Comparison of ENCODE assay signal across 17 cellular contexts in genomic region chr15:94135748-94136147, GRCh38.
DNase-seq lines count a peak whose midpoint lies in the region; ATAC-seq and TF ChIP-seq lines count a peak whose summit lies in the region.
"Had no signal": no experiment of that assay in that cellular context is flagged by ENCODE, and none has a peak within 500 bp of the region (broad histone marks: within the 10 kb centered on the region; RNA-seq: fewer than 3 reads in every experiment).

No MANE protein-coding gene starts in this region.

- no peak overlapping the region for H3K4me3 ChIP-seq in MM.1S (ENCODE audit: low read length)
- no peak overlapping the region for H3K4me3 ChIP-seq in neural cell (ENCODE audit: low read length)
- no peak overlapping the region for H3K4me3 ChIP-seq in Karpas-422 (ENCODE audit: low read length)
- no peak overlapping the region for H3K4me3 ChIP-seq in naive thymus-derived CD4-positive, alpha-beta T cell (ENCODE audit: low read length)
- H3K4me3 ChIP-seq in H7 (ENCODE audit: insufficient read depth, low read depth, low read length), result no peak overlapping the region
- H3K4me3 ChIP-seq: body of pancreas, MG63 had no signal

- peak; percentile 1 for DNase-seq in NCI-H2171 treated with DMSO at 0.1 percent for 48 hours (lab: John Stamatoyannopoulos, UW)
- DNase-seq in NCI-H2171 (lab: John Stamatoyannopoulos, UW), result no peak
- DNase-seq in MM.1S, result no peak
- peak; percentile 6 for DNase-seq in amniotic epithelial cell (ENCODE audit: low read depth)
- no peak for DNase-seq in Karpas-422
- DNase-seq in naive thymus-derived CD4-positive, alpha-beta T cell, result no peak
- DNase-seq in H7, result no peak
- DNase-seq: activated CD4-positive, alpha-beta T cell treated with anti-CD3 and anti-CD28 coated beads, Interleukin-2, amount 50 U/mL, for 48 hours; body of pancreas; effector CD4-positive, alpha-beta T cell; MG63; midbrain; NCI-H446 treated with DMSO at 0.1 percent for 48 hours; SHP77; substantia nigra had no signal

- H3F3A ChIP-seq in MM.1S (ENCODE audit: insufficient read depth, low read length) (no peaks in the 10 kb centered on the region), neural cell (ENCODE audit: insufficient read depth, low read length, poor library complexity, severe bottlenecking) (no peaks in the 10 kb centered on the region)

- H3K27me3 ChIP-seq in MM.1S (replicated peaks; ENCODE audit: insufficient read depth, low read length), result no peaks in the 10 kb centered on the region
- no peaks in the 10 kb centered on the region for H3K27me3 ChIP-seq in neural cell (ENCODE audit: insufficient read depth, low read depth, low read length)
- no peaks in the 10 kb centered on the region for H3K27me3 ChIP-seq in Karpas-422 (ENCODE audit: low read length)
- no peaks in the 10 kb centered on the region for H3K27me3 ChIP-seq in naive thymus-derived CD4-positive, alpha-beta T cell (ENCODE audit: control insufficient read depth in 2 of 2, insufficient read depth in 2 of 2, low read length in 2 of 2)
- no peaks in the 10 kb centered on the region for H3K27me3 ChIP-seq in H7 (ENCODE audit: control insufficient read depth, insufficient read depth, low read length)
- H3K27me3 ChIP-seq: body of pancreas had no signal

- H3K9me2 ChIP-seq in MM.1S (replicated peaks; ENCODE audit: insufficient read depth, low read length), result no peaks in the 10 kb centered on the region
- H3K9me2 ChIP-seq in neural cell (ENCODE audit: insufficient read depth, low read length), result no peaks in the 10 kb centered on the region
- no peaks in the 10 kb centered on the region for H3K9me2 ChIP-seq in Karpas-422 (replicated peaks; ENCODE audit: insufficient read depth, low read length)

- H3K4me1 ChIP-seq in MM.1S (ENCODE audit: low read length), result no peaks in the 10 kb centered on the region
- H3K4me1 ChIP-seq in Karpas-422 (ENCODE audit: low read length), result no peaks in the 10 kb centered on the region
- H3K4me1 ChIP-seq in naive thymus-derived CD4-positive, alpha-beta T cell (ENCODE audit: control insufficient read depth in 2 of 2, insufficient read depth in 2 of 2, low read length in 2 of 2), result no peaks in the 10 kb centered on the region
- H3K4me1 ChIP-seq: body of pancreas had no signal

- intact Hi-C loops in naive thymus-derived CD4-positive, alpha-beta T cell (cut with micrococcal nuclease), result no loop called here

- H4K20me1 ChIP-seq in MM.1S (ENCODE audit: insufficient read depth, low read length) (no peaks in the 10 kb centered on the region), neural cell (ENCODE audit: insufficient read depth) (no peaks in the 10 kb centered on the region), Karpas-422 (ENCODE audit: insufficient read depth, low read depth, low read length) (no peaks in the 10 kb centered on the region)

- no peak for TF ChIP-seq RAD21 in neural cell (conservative IDR thresholded peaks at IDR 0.05)

- no peak overlapping the region for H3K4me3 Mint-ChIP-seq in naive thymus-derived CD4-positive, alpha-beta T cell
- H3K4me3 Mint-ChIP-seq: activated T-helper 17 cell treated with anti-CD3 and anti-CD28 coated beads, Interleukin-2, amount 50 U/mL, for 72 hours had no signal

- POLR2A ChIA-PET in naive thymus-derived CD4-positive, alpha-beta T cell (lab: Charles Lee), result no interaction called here

- H3K27ac ChIP-seq in MM.1S (ENCODE audit: low read length) (no peak overlapping the region), neural cell (ENCODE audit: low read length) (no peak overlapping the region), Karpas-422 (ENCODE audit: low read length) (no peak overlapping the region)
- no peak overlapping the region for H3K27ac ChIP-seq in naive thymus-derived CD4-positive, alpha-beta T cell (ENCODE audit: low read depth, low read length)
- H3K27ac ChIP-seq: body of pancreas had no signal

- no peak overlapping the region for H3K27ac Mint-ChIP-seq in naive thymus-derived CD4-positive, alpha-beta T cell
- H3K27ac Mint-ChIP-seq: activated T-helper 17 cell treated with anti-CD3 and anti-CD28 coated beads, Interleukin-2, amount 50 U/mL, for 72 hours had no signal

- peaks cover 11 to 60% (median 42%) of the 10 kb centered on the region in 5 donors for H3K27me3 Mint-ChIP-seq in naive thymus-derived CD4-positive, alpha-beta T cell

- H3K36me3 ChIP-seq in MM.1S (replicated peaks; ENCODE audit: insufficient read depth, low read length), result no peaks in the 10 kb centered on the region
- no peaks in the 10 kb centered on the region for H3K36me3 ChIP-seq in neural cell (ENCODE audit: insufficient read depth, low read length)
- no peaks in the 10 kb centered on the region for H3K36me3 ChIP-seq in Karpas-422 (ENCODE audit: insufficient read depth, low read length)
- H3K36me3 ChIP-seq in naive thymus-derived CD4-positive, alpha-beta T cell (ENCODE audit: control insufficient read depth in 2 of 3, insufficient read depth in 3 of 3, low read length in 3 of 3), result no peaks in the 10 kb centered on the region
- no peaks in the 10 kb centered on the region for H3K36me3 ChIP-seq in H7 (replicated peaks; ENCODE audit: control insufficient read depth, insufficient read depth, low read length)
- H3K36me3 ChIP-seq: MG63 had no signal

- no peak for ATAC-seq in naive thymus-derived CD4-positive, alpha-beta T cell
- ATAC-seq: activated T-helper 17 cell treated with anti-CD3 and anti-CD28 coated beads, Interleukin-2, amount 50 U/mL, for 72 hours; body of pancreas had no signal

- peaks cover 0 to 2% (median 0%) of the 10 kb centered on the region in 7 donors for H3K4me1 Mint-ChIP-seq in naive thymus-derived CD4-positive, alpha-beta T cell
- H3K4me1 Mint-ChIP-seq: activated T-helper 17 cell treated with anti-CD3 and anti-CD28 coated beads, Interleukin-2, amount 50 U/mL, for 72 hours had no signal

- TF ChIP-seq EP300 in neural cell (conservative IDR thresholded peaks at IDR 0.05; ENCODE audit: poor library complexity, severe bottlenecking), result no peak

- H3K9me3 ChIP-seq in MM.1S (replicated peaks; ENCODE audit: insufficient read depth, low read length) (no peaks in the 10 kb centered on the region), neural cell (ENCODE audit: low read length) (peaks cover 4% of the 10 kb centered on the region), Karpas-422 (ENCODE audit: low read length) (no peaks in the 10 kb centered on the region)
- H3K9me3 ChIP-seq in naive thymus-derived CD4-positive, alpha-beta T cell (ENCODE audit: control insufficient read depth in 2 of 3, low read length in 3 of 3), result no peaks in the 10 kb centered on the region
- H3K9me3 ChIP-seq: body of pancreas, MG63 had no signal

- no peak overlapping the region for H3K4me2 ChIP-seq in MM.1S (ENCODE audit: low read depth, low read length)
- no peak overlapping the region for H3K4me2 ChIP-seq in neural cell (ENCODE audit: low read length)
- H3K4me2 ChIP-seq in Karpas-422 (ENCODE audit: low read depth, low read length, poor library complexity, severe bottlenecking), result no peak overlapping the region

- H3K9ac ChIP-seq in MM.1S (ENCODE audit: low read length) (no peak overlapping the region), neural cell (ENCODE audit: low read length) (no peak overlapping the region), Karpas-422 (ENCODE audit: low read length) (no peak overlapping the region)

- H3K36me3 Mint-ChIP-seq in naive thymus-derived CD4-positive, alpha-beta T cell, result no peaks in the 10 kb centered on the region

- CTCF ChIA-PET in naive thymus-derived CD4-positive, alpha-beta T cell (lab: Charles Lee), result no interaction called here

- no peak overlapping the region for H2AFZ ChIP-seq in MM.1S (ENCODE audit: low read length)
- no peak overlapping the region for H2AFZ ChIP-seq in neural cell (ENCODE audit: low read depth, low read length)
- H2AFZ ChIP-seq in Karpas-422 (ENCODE audit: low read length), result no peak overlapping the region

- TF ChIP-seq CTCF in MM.1S (IDR thresholded peaks at IDR 0.05; ENCODE audit: low read length), result peak; percentile 21; the same call in 1 of the 2 replicates
- TF ChIP-seq CTCF in neural cell (IDR thresholded peaks at IDR 0.05; ENCODE audit: poor library complexity, severe bottlenecking), result peak; percentile 21

- H3K9me3 Mint-ChIP-seq in naive thymus-derived CD4-positive, alpha-beta T cell, result peaks cover 0 to 11% (median 0%) of the 10 kb centered on the region in 11 donors
- H3K9me3 Mint-ChIP-seq: activated T-helper 17 cell treated with anti-CD3 and anti-CD28 coated beads, Interleukin-2, amount 50 U/mL, for 72 hours had no signal

- H3K79me2 ChIP-seq in MM.1S (ENCODE audit: low read length) (no peaks in the 10 kb centered on the region), neural cell (replicated peaks; ENCODE audit: insufficient read depth, low read length) (no peaks in the 10 kb centered on the region), Karpas-422 (ENCODE audit: low read length) (no peaks in the 10 kb centered on the region)

TF ChIP-seq in neural cell, 6 proteins besides CTCF, POLR2A, EP300 and RAD21 (continues in another document):
- TF ChIP-seq EZH2 (IDR thresholded peaks at IDR 0.05; ENCODE audit: borderline replicate concordance, insufficient read depth, low read length, poor library complexity, severe bottlenecking), result no peak
- no peak for TF ChIP-seq TAF1 (IDR thresholded peaks at IDR 0.05; ENCODE audit: low read depth)
- TF ChIP-seq REST (IDR thresholded peaks at IDR 0.05; ENCODE audit: borderline replicate concordance), result no peak
- no peak for TF ChIP-seq SMC3 (conservative IDR thresholded peaks at IDR 0.05; ENCODE audit: poor library complexity)
- no peak for TF ChIP-seq MXI1 (conservative IDR thresholded peaks at IDR 0.05; ENCODE audit: poor library complexity, severe bottlenecking)

Comparison
In these comparisons a context has a peak if more than half of its experiments do, and no peak if none do; other contexts are left out.
1. DNase-seq: peak in NCI-H2171 treated with DMSO at 0.1 percent for 48 hours (single experiment) and amniotic epithelial cell (single experiment); none in NCI-H2171 (single experiment), MM.1S (single experiment), Karpas-422 (single experiment), naive thymus-derived CD4-positive, alpha-beta T cell (0 of 9) and H7 (single experiment).